14 cellular contexts compared by ENCODE assay signal in genomic region chr3:115323380-115323779, GRCh38.
DNase-seq lines count a peak whose midpoint lies in the region; ATAC-seq and TF ChIP-seq lines count a peak whose summit lies in the region.
"Had no signal": no experiment of that assay in that cellular context is flagged by ENCODE, and none has a peak within 500 bp of the region (broad histone marks: within the 10 kb centered on the region; RNA-seq: fewer than 3 reads in every experiment).

No MANE protein-coding gene starts in this region.

- no peaks in the 10 kb centered on the region for H3K36me3 ChIP-seq in IMR-90 (ENCODE audit: control insufficient read depth, insufficient read depth, low read length)
- H3K36me3 ChIP-seq in smooth muscle cell (ENCODE audit: low read depth), result no peaks in the 10 kb centered on the region
- H3K36me3 ChIP-seq in prostate gland, result no peaks in the 10 kb centered on the region
- no peaks in the 10 kb centered on the region for H3K36me3 ChIP-seq in PC-9 (ENCODE audit: low read depth)
- H3K36me3 ChIP-seq in CD8-positive, alpha-beta T cell (ENCODE audit: insufficient read depth, low read length), result no peaks in the 10 kb centered on the region

- H3K23ac ChIP-seq in IMR-90 (ENCODE audit: low read depth, low read length), result no peak overlapping the region

- H2BK15ac ChIP-seq in IMR-90 (ENCODE audit: low read depth, low read length), result no peak overlapping the region

- DNase-seq in IMR-90 (no peak), WTC11 (ENCODE audit: low spot score) (no peak), fibroblast of peridontal ligament (ENCODE audit: extremely low read depth) (peak; percentile 3), smooth muscle cell (lab: John Stamatoyannopoulos, UW; ENCODE audit: unreplicated experiment) (no peak), prostate gland (ENCODE audit: low spot score) (no peak), PC-9 (no peak)
- no peak for DNase-seq in CD8-positive, alpha-beta T cell
- DNase-seq: Caco-2; CD8-positive, alpha-beta memory T cell; DND-41; GF-D8; HCEC 1CT; HFFc6 had no signal

- no peak overlapping the region for H2AFZ ChIP-seq in IMR-90 (replicated peaks; ENCODE audit: low read length, poor library complexity)
- no peak overlapping the region for H2AFZ ChIP-seq in smooth muscle cell (ENCODE audit: low read depth)
- no peak overlapping the region for H2AFZ ChIP-seq in PC-9

- no peak overlapping the region for H3K27ac ChIP-seq in IMR-90 (ENCODE audit: insufficient read depth, low read length)
- no peak overlapping the region for H3K27ac ChIP-seq in smooth muscle cell (ENCODE audit: low read depth)
- H3K27ac ChIP-seq in prostate gland, result no peak overlapping the region
- no peak overlapping the region for H3K27ac ChIP-seq in PC-9
- H3K27ac ChIP-seq in CD8-positive, alpha-beta T cell (ENCODE audit: low read depth, low read length), result no peak overlapping the region

- ATAC-seq in IMR-90 (ENCODE audit: low read depth), result no peak
- ATAC-seq in WTC11, result no peak
- ATAC-seq in CD8-positive, alpha-beta T cell, result no peak

- H3K79me2 ChIP-seq in smooth muscle cell (ENCODE audit: low read depth) (no peaks in the 10 kb centered on the region), PC-9 (ENCODE audit: low read depth) (no peaks in the 10 kb centered on the region)

- H3K9me1 ChIP-seq in IMR-90 (ENCODE audit: insufficient read depth, low read length), result no peaks in the 10 kb centered on the region

- H3K9ac ChIP-seq in IMR-90 (ENCODE audit: low read depth, low read length), result no peak overlapping the region
- H3K9ac ChIP-seq in smooth muscle cell (ENCODE audit: low read depth), result no peak overlapping the region

- no peak overlapping the region for H2BK5ac ChIP-seq in IMR-90 (ENCODE audit: low read depth, low read length, poor library complexity, severe bottlenecking)

- H3K18ac ChIP-seq in IMR-90 (ENCODE audit: low read depth, low read length), result no peak overlapping the region

- TF ChIP-seq POLR2A in IMR-90 (IDR thresholded peaks at IDR 0.05; ENCODE audit: low read depth, low read length) (no peak), prostate gland (IDR thresholded peaks at IDR 0.05) (no peak)

- intact Hi-C loops in IMR-90 (cut with micrococcal nuclease), result no loop called here
- intact Hi-C loops in prostate gland (cut with DNase I), result no loop called here
- intact Hi-C loops in PC-9 (cut with micrococcal nuclease; ENCODE audit: unreplicated experiment), result no loop called here
- intact Hi-C loops in CD8-positive, alpha-beta T cell (cut with DNase I, micrococcal nuclease), result no loop called here

- H3K4me1 Mint-ChIP-seq in WTC11, result peaks cover 64% of the 10 kb centered on the region
- no peaks in the 10 kb centered on the region for H3K4me1 Mint-ChIP-seq in CD8-positive, alpha-beta T cell (ENCODE audit: low read depth)
- H3K4me1 Mint-ChIP-seq: CD14-positive monocyte; CD8-positive, alpha-beta memory T cell had no signal

- dilution Hi-C loops in IMR-90 (cut with HindIII; ENCODE audit: low sequenced_read_pairs, unreplicated experiment), result no loop called here

- no peak overlapping the region for H4K91ac ChIP-seq in IMR-90 (ENCODE audit: insufficient read depth, low read depth, low read length)

- H3K56ac ChIP-seq in IMR-90 (ENCODE audit: extremely low read depth, insufficient read depth, low read length), result no peak overlapping the region

- H4K20me1 ChIP-seq in IMR-90 (ENCODE audit: insufficient read depth, low read length) (no peaks in the 10 kb centered on the region), smooth muscle cell (ENCODE audit: low read depth) (no peaks in the 10 kb centered on the region), PC-9 (ENCODE audit: insufficient read depth) (no peaks in the 10 kb centered on the region)

- no peaks in the 10 kb centered on the region for H3K27me3 Mint-ChIP-seq in WTC11 (ENCODE audit: low read depth)
- no peaks in the 10 kb centered on the region for H3K27me3 Mint-ChIP-seq in CD8-positive, alpha-beta T cell (ENCODE audit: low read depth)

- WGBS in IMR-90 (ENCODE audit: extremely low coverage in 2 of 2, insufficient read length in 1 of 2), 2 experiments, result no CpG with 5 or more reads among the region's 2 CpGs
- 86% methylated on average over 2 of the region's 2 CpGs for WGBS in smooth muscle cell (ENCODE audit: low lambda C conversion rate)
- 88% methylated on average over 2 of the region's 2 CpGs for WGBS in prostate gland

- no peaks in the 10 kb centered on the region for H3K9me3 Mint-ChIP-seq in WTC11
- no peaks in the 10 kb centered on the region for H3K9me3 Mint-ChIP-seq in CD8-positive, alpha-beta T cell
- H3K9me3 Mint-ChIP-seq: HFFc6 had no signal

- in situ Hi-C loops in IMR-90 (cut with MboI; ENCODE audit: low sequenced_read_pairs), result no loop called here

- H3K4me3 Mint-ChIP-seq in WTC11, result no peak overlapping the region
- H3K4me3 Mint-ChIP-seq in CD8-positive, alpha-beta T cell, result no peak overlapping the region
- H3K4me3 Mint-ChIP-seq: CD14-positive monocyte; CD8-positive, alpha-beta memory T cell; HFFc6 had no signal

- CTCF ChIA-PET in IMR-90 (lab: Yijun Ruan, JAX) (no interaction called here), WTC11 (lab: Charles Lee) (no interaction called here), PC-9 (lab: Charles Lee) (no interaction called here)
- CTCF ChIA-PET in CD8-positive, alpha-beta T cell (lab: Charles Lee), result no interaction called here

- H3K4ac ChIP-seq in IMR-90 (ENCODE audit: low read depth, low read length), result no peak overlapping the region

- no peaks in the 10 kb centered on the region for H3K9me3 ChIP-seq in IMR-90 (ENCODE audit: control insufficient read depth, insufficient read depth, low read length)
- no peaks in the 10 kb centered on the region for H3K9me3 ChIP-seq in smooth muscle cell (replicated peaks; ENCODE audit: low read depth)
- no peaks in the 10 kb centered on the region for H3K9me3 ChIP-seq in prostate gland
- H3K9me3 ChIP-seq in PC-9 (ENCODE audit: insufficient read depth, low read depth), result no peaks in the 10 kb centered on the region
- H3K9me3 ChIP-seq in CD8-positive, alpha-beta T cell (ENCODE audit: low read length), result no peaks in the 10 kb centered on the region
- H3K9me3 ChIP-seq: Caco-2 had no signal

- H3K4me1 ChIP-seq in IMR-90 (ENCODE audit: control insufficient read depth, insufficient read depth, low read length) (peaks cover 2% of the 10 kb centered on the region), smooth muscle cell (ENCODE audit: low read depth) (peaks cover 4% of the 10 kb centered on the region), prostate gland (replicated peaks) (no peaks in the 10 kb centered on the region), PC-9 (replicated peaks; ENCODE audit: insufficient read depth) (0 out of 2 replicates have a peak, but pooled peaks cover 9% of the 10 kb centered on the region)
- no peaks in the 10 kb centered on the region for H3K4me1 ChIP-seq in CD8-positive, alpha-beta T cell (ENCODE audit: insufficient read depth, low read length)
- H3K4me1 ChIP-seq: Caco-2 had no signal

- H3K4me2 ChIP-seq in IMR-90 (ENCODE audit: low read depth, low read length) (no peak overlapping the region), smooth muscle cell (peak overlapping the region; percentile 63), PC-9 (no peak overlapping the region)

- no peak overlapping the region for H2BK20ac ChIP-seq in IMR-90 (ENCODE audit: low read depth, low read length)

- no peaks in the 10 kb centered on the region for H3K36me3 Mint-ChIP-seq in WTC11
- peaks cover 1% of the 10 kb centered on the region for H3K36me3 Mint-ChIP-seq in CD8-positive, alpha-beta T cell
- H3K36me3 Mint-ChIP-seq: CD14-positive monocyte had no signal

- no peak overlapping the region for H4K8ac ChIP-seq in IMR-90 (ENCODE audit: low read depth in 2 of 2, low read length in 2 of 2)

- peak overlapping the region; percentile 37; the same call in 1 of the 2 replicates for H3K27ac Mint-ChIP-seq in WTC11
- H3K27ac Mint-ChIP-seq in CD8-positive, alpha-beta T cell, result no peak overlapping the region
- H3K27ac Mint-ChIP-seq: CD14-positive monocyte; CD8-positive, alpha-beta memory T cell; HFFc6 had no signal

- H3F3A ChIP-seq in smooth muscle cell (ENCODE audit: low read depth) (peaks cover 14% of the 10 kb centered on the region), PC-9 (ENCODE audit: insufficient read depth, low read depth) (no peaks in the 10 kb centered on the region)

- no TSS peak for BruUV-seq in IMR-90 (replicated peaks; lab: Mats Ljungman, UMichigan)
- no TSS peak for BruUV-seq in PC-9 (replicated peaks; lab: Mats Ljungman, UMichigan)

- no peak overlapping the region for H2BK120ac ChIP-seq in IMR-90 (ENCODE audit: low read depth, low read length)

- H3K4me3 ChIP-seq in IMR-90 (ENCODE audit: insufficient read depth, low read depth, low read length) (no peak overlapping the region), smooth muscle cell (no peak overlapping the region), prostate gland (no peak overlapping the region), PC-9 (no peak overlapping the region)
- no peak overlapping the region for H3K4me3 ChIP-seq in CD8-positive, alpha-beta T cell (ENCODE audit: low read depth, low read length)

- no peaks in the 10 kb centered on the region for H3K9me2 ChIP-seq in PC-9 (ENCODE audit: insufficient read depth)

- H3K14ac ChIP-seq in IMR-90 (replicated peaks; ENCODE audit: low read depth, low read length), result no peak overlapping the region

- no peaks in the 10 kb centered on the region for H3K79me1 ChIP-seq in IMR-90 (ENCODE audit: low read depth in 1 of 2, low read length in 2 of 2)

- POLR2A ChIA-PET in IMR-90 (lab: Charles Lee; ENCODE audit: unreplicated experiment), result no interaction called here
- POLR2A ChIA-PET in WTC11 (lab: Charles Lee), result no interaction called here
- POLR2A ChIA-PET in PC-9 (lab: Charles Lee; ENCODE audit: unreplicated experiment), result no interaction called here
- POLR2A ChIA-PET in CD8-positive, alpha-beta T cell (lab: Charles Lee), result no interaction called here

- no peaks in the 10 kb centered on the region for H3K27me3 ChIP-seq in IMR-90 (ENCODE audit: control insufficient read depth, insufficient read depth, low read length)
- H3K27me3 ChIP-seq in smooth muscle cell (ENCODE audit: low read depth), result no peaks in the 10 kb centered on the region
- H3K27me3 ChIP-seq in prostate gland (replicated peaks; ENCODE audit: insufficient read depth), result no peaks in the 10 kb centered on the region
- no peaks in the 10 kb centered on the region for H3K27me3 ChIP-seq in PC-9 (ENCODE audit: insufficient read depth, low read depth)
- no peaks in the 10 kb centered on the region for H3K27me3 ChIP-seq in CD8-positive, alpha-beta T cell (ENCODE audit: insufficient read depth, low read length)

- TF ChIP-seq CTCF in IMR-90 (conservative IDR thresholded peaks at IDR 0.05; ENCODE audit: low read depth, low read length), result no peak
- TF ChIP-seq CTCF in WTC11 (IDR thresholded peaks at IDR 0.05), result no peak
- TF ChIP-seq CTCF in smooth muscle cell (IDR thresholded peaks at IDR 0.05; ENCODE audit: borderline replicate concordance, insufficient read depth, poor library complexity, severe bottlenecking), result no peak
- TF ChIP-seq CTCF in prostate gland (IDR thresholded peaks at IDR 0.05), result no peak
- TF ChIP-seq CTCF in PC-9 (conservative IDR thresholded peaks at IDR 0.05), result no peak
- no peak for TF ChIP-seq CTCF in CD8-positive, alpha-beta T cell (IDR thresholded peaks at IDR 0.05)

- H4K5ac ChIP-seq in IMR-90 (ENCODE audit: low read depth, low read length), result no peak overlapping the region

- no peak overlapping the region for H2AK9ac ChIP-seq in IMR-90 (replicated peaks; ENCODE audit: low read depth, low read length, poor library complexity)

- TF ChIP-seq RAD21 in IMR-90 (IDR thresholded peaks at IDR 0.05; ENCODE audit: low read length), result no peak

- H2AK5ac ChIP-seq in IMR-90 (ENCODE audit: low read depth, low read length), result no peak overlapping the region
